In the genomic region with DNA sequence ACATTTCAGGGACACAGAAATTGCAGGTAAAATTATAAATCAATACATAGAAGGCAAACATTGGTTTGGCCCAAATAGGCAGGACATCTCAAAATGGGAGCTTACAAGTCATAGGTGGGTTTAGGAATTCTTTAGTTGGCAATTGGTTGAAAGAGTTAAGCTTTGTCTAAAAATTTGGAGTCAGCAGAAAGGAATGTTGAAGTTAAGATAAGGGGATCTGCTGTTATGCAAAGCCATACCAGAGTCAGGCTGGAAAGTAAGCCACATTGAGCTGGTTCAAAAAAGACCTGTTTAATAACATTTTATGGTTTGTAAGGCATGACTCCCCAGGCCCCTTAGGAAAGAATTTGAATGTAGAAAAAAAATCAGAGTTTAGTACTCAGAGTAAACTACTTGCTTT, we compare ENCODE assay signal across 16 cellular contexts.
DNase-seq lines count a peak whose midpoint lies in the region; ATAC-seq, FAIRE-seq and TF ChIP-seq lines count a peak whose summit lies in the region.
"Had no signal": no experiment of that assay in that cellular context is flagged by ENCODE, and none has a peak within 500 bp of the region (broad histone marks: within the 10 kb centered on the region; RNA-seq: fewer than 3 reads in every experiment).

No MANE protein-coding gene starts in this region.

- DNase-seq in AG09309 (ENCODE audit: low read depth) (peak; percentile 58), H9 (no peak), astrocyte of the spinal cord (ENCODE audit: low read depth, low spot score) (peak; percentile 38), left kidney (ENCODE audit: low read depth, low spot score) (peak; percentile 6), HepG2 (ENCODE audit: low spot score) (no peak)
- DNase-seq: activated CD4-positive, alpha-beta T cell treated with anti-CD3 and anti-CD28 coated beads, Interleukin-2, amount 10 ng/mL, durations not matched to agents 7 days and 5 days; activated T-cell treated with anti-CD3 and anti-CD28 coated beads, Interleukin-2, amount 50 U/mL, for 4 hours; NCI-H187; NCI-H526; Peyer's patch; posterior cingulate gyrus had no signal

- TF ChIP-seq EP300 in HepG2 (IDR thresholded peaks at IDR 0.05; ENCODE audit: low read depth in 2 of 2, low read length in 2 of 2) = no peak
- TF ChIP-seq EP300 in HepG2 (CRISPR knock-in tag; IDR thresholded peaks at IDR 0.05; ENCODE audit: borderline replicate concordance) = no peak
- no peak for TF ChIP-seq EP300 in gastroesophageal sphincter (IDR thresholded peaks at IDR 0.05)

- TF ChIP-seq CTCF in AG09309 (IDR thresholded peaks at IDR 0.05; ENCODE audit: control insufficient read depth, insufficient read depth, low read depth, low read length, missing control alignments) (no peak), H9 (conservative IDR thresholded peaks at IDR 0.05) (no peak), astrocyte of the spinal cord (IDR thresholded peaks at IDR 0.05; ENCODE audit: low read depth, low read length) (no peak), HepG2 (CRISPR knock-in tag; IDR thresholded peaks at IDR 0.05) (no peak), gastroesophageal sphincter (IDR thresholded peaks at IDR 0.05) (no peak)

- H3K79me2 ChIP-seq in H9 (ENCODE audit: insufficient read depth, low read length) (no peaks in the 10 kb centered on the region), HepG2 (ENCODE audit: insufficient read depth, low read length) (no peaks in the 10 kb centered on the region)

- no peak for FAIRE-seq in HepG2 (lab: Jason Lieb, UNC)
- FAIRE-seq: keratinocyte had no signal

- no peak overlapping the region for H3K23ac ChIP-seq in H9 (ENCODE audit: insufficient read length, low read depth, low read length)

- H3K14ac ChIP-seq in H9 (ENCODE audit: insufficient read depth, low read length) = no peak overlapping the region

- no peak overlapping the region for H3K27ac ChIP-seq in H9 (ENCODE audit: insufficient read length, low read depth, low read length)
- H3K27ac ChIP-seq in HepG2 (ENCODE audit: extremely low read length, insufficient read depth, low read length) = no peak overlapping the region
- no peak overlapping the region for H3K27ac ChIP-seq in gastroesophageal sphincter
- H3K27ac ChIP-seq: C4-2B, Peyer's patch had no signal

- H3K4me2 ChIP-seq in H9 (ENCODE audit: insufficient read depth, insufficient read length, low read length) = no peak overlapping the region
- no peak overlapping the region for H3K4me2 ChIP-seq in HepG2 (ENCODE audit: low read depth, low read length)

- no peak overlapping the region for H3K4ac ChIP-seq in H9 (ENCODE audit: low read depth, low read length)

- H3K4me1 Mint-ChIP-seq in H9 = peaks cover 20 to 24% of the 10 kb centered on the region in 2 experiments
- H3K4me1 Mint-ChIP-seq in activated T-helper 17 cell treated with anti-CD3 and anti-CD28 coated beads, Interleukin-2, amount 50 U/mL, for 72 hours = no peaks in the 10 kb centered on the region
- H3K4me1 Mint-ChIP-seq: activated CD4-positive, alpha-beta T cell treated with anti-CD3 and anti-CD28 coated beads, Interleukin-2, amount 10 ng/mL, durations not matched to agents 7 days and 5 days had no signal

- no peak overlapping the region for H2BK5ac ChIP-seq in H9 (ENCODE audit: insufficient read length, low read length)

- H3K18ac ChIP-seq in H9 (ENCODE audit: insufficient read length, low read depth, low read length) = no peak overlapping the region

- CTCF ChIA-PET in HepG2 (lab: Yijun Ruan, JAX; ENCODE audit: low intra/inter-chr PET ratio, low total read pairs) = no interaction called here

- POLR2A ChIA-PET in HepG2 (lab: Yijun Ruan, JAX) = no interaction called here

- H2BK12ac ChIP-seq in H9 (ENCODE audit: insufficient read length, low read depth, low read length) = no peak overlapping the region

- no peak for TF ChIP-seq POLR2A in HepG2 (IDR thresholded peaks at IDR 0.05; ENCODE audit: insufficient read depth in 1 of 2, low read depth in 2 of 2, low read length in 2 of 2)
- no peak for TF ChIP-seq POLR2A in gastroesophageal sphincter (IDR thresholded peaks at IDR 0.05)

- H3K23me2 ChIP-seq in H9 (ENCODE audit: insufficient read length, low read depth, low read length, poor library complexity, severe bottlenecking) = no peaks in the 10 kb centered on the region

- H3K27me3 Mint-ChIP-seq in H9 (ENCODE audit: low read depth) = no peaks in the 10 kb centered on the region; the same call in 1 of the 2 replicates
- no peaks in the 10 kb centered on the region for H3K27me3 Mint-ChIP-seq in activated T-helper 17 cell treated with anti-CD3 and anti-CD28 coated beads, Interleukin-2, amount 50 U/mL, for 72 hours
- H3K27me3 Mint-ChIP-seq: activated CD4-positive, alpha-beta T cell treated with anti-CD3 and anti-CD28 coated beads, Interleukin-2, amount 10 ng/mL, durations not matched to agents 7 days and 5 days had no signal

- H4K20me1 ChIP-seq in H9 (ENCODE audit: control insufficient read depth, insufficient read depth, insufficient read length) (no peaks in the 10 kb centered on the region), HepG2 (ENCODE audit: insufficient read depth, low read length) (no peaks in the 10 kb centered on the region)

- H3K4me3 ChIP-seq in AG09309 (ENCODE audit: control insufficient read depth, low read depth, low read length) (no peak overlapping the region), astrocyte of the spinal cord (ENCODE audit: low read depth, low read length) (no peak overlapping the region), HepG2 (replicated peaks in 1 of 3; ENCODE audit: insufficient read depth in 1 of 3, low read depth in 2 of 3, low read length in 3 of 3) (no peak overlapping the region), gastroesophageal sphincter (no peak overlapping the region)
- H3K4me3 ChIP-seq: Peyer's patch had no signal

- no peaks in the 10 kb centered on the region for H3K9me3 ChIP-seq in H9 (ENCODE audit: control insufficient read depth, low read depth, low read length)
- H3K9me3 ChIP-seq in HepG2 (ENCODE audit: low read length) = no peaks in the 10 kb centered on the region
- H3K9me3 ChIP-seq in gastroesophageal sphincter = no peaks in the 10 kb centered on the region
- H3K9me3 ChIP-seq: Peyer's patch had no signal

- no peaks in the 10 kb centered on the region; the same call in 1 of the 2 replicates for H3K4me1 ChIP-seq in H9 (ENCODE audit: insufficient read depth, low read length)
- H3K4me1 ChIP-seq in HepG2 (ENCODE audit: insufficient read depth, low read length) = no peaks in the 10 kb centered on the region
- H3K4me1 ChIP-seq in gastroesophageal sphincter = no peaks in the 10 kb centered on the region
- H3K4me1 ChIP-seq: Peyer's patch had no signal

- peaks cover 5% of the 10 kb centered on the region in 2 experiments; a peak in 4 of 5 replicates for H3K9me3 Mint-ChIP-seq in H9
- no peaks in the 10 kb centered on the region for H3K9me3 Mint-ChIP-seq in activated T-helper 17 cell treated with anti-CD3 and anti-CD28 coated beads, Interleukin-2, amount 50 U/mL, for 72 hours
- H3K9me3 Mint-ChIP-seq: activated T-cell treated with anti-CD3 and anti-CD28 coated beads, Interleukin-2, amount 50 U/mL, for 4 hours had no signal

- H2BK15ac ChIP-seq in H9 (ENCODE audit: low read depth, low read length) = no peak overlapping the region

- no peak overlapping the region for H3K4me3 Mint-ChIP-seq in H9
- no peak overlapping the region for H3K4me3 Mint-ChIP-seq in activated T-helper 17 cell treated with anti-CD3 and anti-CD28 coated beads, Interleukin-2, amount 50 U/mL, for 72 hours
- H3K4me3 Mint-ChIP-seq: activated CD4-positive, alpha-beta T cell treated with anti-CD3 and anti-CD28 coated beads, Interleukin-2, amount 10 ng/mL, durations not matched to agents 7 days and 5 days; activated T-cell treated with anti-CD3 and anti-CD28 coated beads, Interleukin-2, amount 50 U/mL, for 4 hours had no signal

- H3K27me3 ChIP-seq in H9 (ENCODE audit: insufficient read depth, low read length) = no peaks in the 10 kb centered on the region
- no peaks in the 10 kb centered on the region; a peak in 1 of 5 replicates for H3K27me3 ChIP-seq in HepG2 (ENCODE audit: control insufficient read depth in 1 of 2, insufficient read depth in 2 of 2, low read length in 2 of 2)
- no peaks in the 10 kb centered on the region for H3K27me3 ChIP-seq in gastroesophageal sphincter
- H3K27me3 ChIP-seq: Peyer's patch had no signal

- H2AK5ac ChIP-seq in H9 (ENCODE audit: insufficient read length, low read length) = no peak overlapping the region

- no peak overlapping the region for H3K9ac ChIP-seq in H9 (ENCODE audit: extremely low read depth, insufficient read length, low read length)
- H3K9ac ChIP-seq in HepG2 (ENCODE audit: insufficient read depth, low read depth, low read length) = no peak overlapping the region

- no peak overlapping the region for H2BK120ac ChIP-seq in H9 (ENCODE audit: low read depth, low read length, poor library complexity, severe bottlenecking)

- intact Hi-C loops in HepG2 (cut with micrococcal nuclease; ENCODE audit: unreplicated experiment) = no loop called here

- H3T11ph ChIP-seq in H9 (ENCODE audit: low read length) = no peak overlapping the region

- peak overlapping the region in 2 of 3 experiments; percentile 35 to 53; a peak in 3 of 7 replicates for H3K27ac Mint-ChIP-seq in H9
- H3K27ac Mint-ChIP-seq in activated T-helper 17 cell treated with anti-CD3 and anti-CD28 coated beads, Interleukin-2, amount 50 U/mL, for 72 hours = no peak overlapping the region
- H3K27ac Mint-ChIP-seq: activated CD4-positive, alpha-beta T cell treated with anti-CD3 and anti-CD28 coated beads, Interleukin-2, amount 10 ng/mL, durations not matched to agents 7 days and 5 days had no signal

- H4K91ac ChIP-seq in H9 (ENCODE audit: insufficient read length, low read depth, low read length) = no peak overlapping the region

- no peak for TF ChIP-seq RAD21 in HepG2 (CRISPR knock-in tag; IDR thresholded peaks at IDR 0.05)

- H3K79me1 ChIP-seq in H9 (ENCODE audit: insufficient read depth, low read depth, low read length, poor library complexity, severe bottlenecking) = no peaks in the 10 kb centered on the region

- peak overlapping the region; percentile 96 for H2BK20ac ChIP-seq in H9 (ENCODE audit: low read depth, low read length, poor library complexity, severe bottlenecking)

- no peak overlapping the region for H4K5ac ChIP-seq in H9 (ENCODE audit: insufficient read length, low read depth, low read length)

- no TSS peak for BruUV-seq in HepG2 (replicated peaks; lab: Mats Ljungman, UMichigan)

- ATAC-seq in HG03139 (IDR thresholded peaks at IDR 0.05; ENCODE audit: unreplicated experiment) = no peak
- no peak for ATAC-seq in activated T-helper 17 cell treated with anti-CD3 and anti-CD28 coated beads, Interleukin-2, amount 50 U/mL, for 72 hours (replicated peaks)
- no peak for ATAC-seq in HepG2
- ATAC-seq in gastroesophageal sphincter = no peak
- ATAC-seq: activated T-cell treated with anti-CD3 and anti-CD28 coated beads, Interleukin-2, amount 50 U/mL, for 4 hours had no signal

- H2AFZ ChIP-seq in H9 (ENCODE audit: low read length) = no peak overlapping the region
- no peak overlapping the region for H2AFZ ChIP-seq in HepG2 (ENCODE audit: low read length)

- H3K36me3 ChIP-seq in HepG2 (replicated peaks in 1 of 2; ENCODE audit: control insufficient read depth in 1 of 2, insufficient read depth in 2 of 2, low read length in 2 of 2) = no peaks in the 10 kb centered on the region
- H3K36me3 ChIP-seq in gastroesophageal sphincter = no peaks in the 10 kb centered on the region
- H3K36me3 ChIP-seq: Peyer's patch had no signal

- H3K56ac ChIP-seq in H9 (ENCODE audit: insufficient read length, low read depth, low read length) = no peak overlapping the region

- no peak overlapping the region for H4K8ac ChIP-seq in H9 (replicated peaks; ENCODE audit: insufficient read length, low read depth, low read length)

- peaks cover 0 to 5% (median 0%) of the 10 kb centered on the region in 3 experiments; a peak in 2 of 7 replicates for H3K36me3 Mint-ChIP-seq in H9 (ENCODE audit: insufficient read depth in 1 of 3, low read depth in 3 of 3)
- H3K36me3 Mint-ChIP-seq in activated T-helper 17 cell treated with anti-CD3 and anti-CD28 coated beads, Interleukin-2, amount 50 U/mL, for 72 hours (ENCODE audit: low read depth) = no peaks in the 10 kb centered on the region

- in situ Hi-C loops in astrocyte of the spinal cord (cut with HindIII; ENCODE audit: low sequenced_read_pairs) (no loop called here), HepG2 (cut with HindIII; ENCODE audit: extremely low pct_ligation_motif_present, low pct_unique_long_range_greater_than_20kb) (no loop called here)

Comparison
In these comparisons a context has a peak if more than half of its experiments do, and no peak if none do; other contexts are left out.
1. DNase-seq: peak in AG09309 (single experiment), astrocyte of the spinal cord (single experiment) and left kidney (single experiment); none in H9 (single experiment) and HepG2 (single experiment).